In the genomic region with DNA sequence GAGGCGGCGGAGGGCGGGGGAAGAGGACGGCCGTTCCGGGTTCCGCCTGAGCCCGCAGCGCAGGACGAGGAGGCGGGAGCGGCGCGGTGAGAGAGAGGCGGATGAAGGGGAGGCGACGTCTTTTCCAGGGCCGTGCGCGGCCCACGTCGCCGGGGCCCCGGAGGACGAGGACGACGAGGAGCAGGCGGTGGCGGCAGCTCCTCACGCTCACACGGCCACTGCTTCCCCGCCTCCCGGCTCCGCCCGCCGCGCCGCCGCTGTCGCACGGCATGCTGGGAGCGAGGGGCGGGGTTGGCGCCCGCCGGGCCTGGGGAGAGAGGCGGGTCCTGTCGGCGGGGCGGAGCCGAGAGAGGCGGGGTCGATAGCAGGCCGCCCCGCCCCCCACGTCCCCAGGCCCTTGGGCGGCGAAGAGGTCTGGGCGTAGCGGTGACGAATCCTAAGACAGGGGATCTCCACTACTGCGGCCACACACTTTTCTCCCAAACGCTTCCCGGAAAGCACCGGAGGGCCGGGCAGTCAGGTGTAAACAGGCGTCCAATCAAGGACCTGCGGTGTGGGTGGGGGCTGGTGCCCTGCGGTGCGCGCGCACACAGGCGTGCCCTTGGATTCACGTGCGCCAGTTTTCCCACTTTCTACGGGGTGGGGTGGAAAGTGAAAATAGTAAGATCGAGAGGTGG, we compare ENCODE assay signal across 1 cellular context.
TF ChIP-seq lines count a peak whose summit lies in the region.
"Not testable (repeated sequence)": the region's sequence is repeated elsewhere in the genome, so short reads cannot be mapped to it uniquely, and the experiment has no call there.

TSS of gene SMG1 (minus strand) at position 220 of the 677 bp plus-strand sequence. CDS start 367 bp downstream, outside the sequence.

TF ChIP-seq in HepG2, 621 proteins besides CTCF, POLR2A, EP300 and RAD21 (continued from another document and continues in another):
- TF ChIP-seq, protein P1, sequence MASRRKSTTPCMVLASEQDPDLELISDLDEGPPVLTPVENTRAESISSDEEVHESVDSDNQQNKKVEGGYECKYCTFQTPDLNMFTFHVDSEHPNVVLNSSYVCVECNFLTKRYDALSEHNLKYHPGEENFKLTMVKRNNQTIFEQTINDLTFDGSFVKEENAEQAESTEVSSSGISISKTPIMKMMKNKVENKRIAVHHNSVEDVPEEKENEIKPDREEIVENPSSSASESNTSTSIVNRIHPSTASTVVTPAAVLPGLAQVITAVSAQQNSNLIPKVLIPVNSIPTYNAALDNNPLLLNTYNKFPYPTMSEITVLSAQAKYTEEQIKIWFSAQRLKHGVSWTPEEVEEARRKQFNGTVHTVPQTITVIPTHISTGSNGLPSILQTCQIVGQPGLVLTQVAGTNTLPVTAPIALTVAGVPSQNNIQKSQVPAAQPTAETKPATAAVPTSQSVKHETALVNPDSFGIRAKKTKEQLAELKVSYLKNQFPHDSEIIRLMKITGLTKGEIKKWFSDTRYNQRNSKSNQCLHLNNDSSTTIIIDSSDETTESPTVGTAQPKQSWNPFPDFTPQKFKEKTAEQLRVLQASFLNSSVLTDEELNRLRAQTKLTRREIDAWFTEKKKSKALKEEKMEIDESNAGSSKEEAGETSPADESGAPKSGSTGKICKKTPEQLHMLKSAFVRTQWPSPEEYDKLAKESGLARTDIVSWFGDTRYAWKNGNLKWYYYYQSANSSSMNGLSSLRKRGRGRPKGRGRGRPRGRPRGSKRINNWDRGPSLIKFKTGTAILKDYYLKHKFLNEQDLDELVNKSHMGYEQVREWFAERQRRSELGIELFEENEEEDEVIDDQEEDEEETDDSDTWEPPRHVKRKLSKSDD (CRISPR knock-in tag; IDR thresholded peaks at IDR 0.05; ENCODE audit: low read depth), result peak; percentile 89
- TF ChIP-seq, protein P2, sequence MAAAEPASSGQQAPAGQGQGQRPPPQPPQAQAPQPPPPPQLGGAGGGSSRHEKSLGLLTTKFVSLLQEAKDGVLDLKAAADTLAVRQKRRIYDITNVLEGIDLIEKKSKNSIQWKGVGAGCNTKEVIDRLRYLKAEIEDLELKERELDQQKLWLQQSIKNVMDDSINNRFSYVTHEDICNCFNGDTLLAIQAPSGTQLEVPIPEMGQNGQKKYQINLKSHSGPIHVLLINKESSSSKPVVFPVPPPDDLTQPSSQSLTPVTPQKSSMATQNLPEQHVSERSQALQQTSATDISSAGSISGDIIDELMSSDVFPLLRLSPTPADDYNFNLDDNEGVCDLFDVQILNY (CRISPR knock-in tag; conservative IDR thresholded peaks at IDR 0.05), result peak; percentile 90
- peak; percentile 75 for TF ChIP-seq ASH2L (IDR thresholded peaks at IDR 0.05; ENCODE audit: insufficient read length, low read depth, low read length)
- TF ChIP-seq SNAPC4 (CRISPR knock-in tag; IDR thresholded peaks at IDR 0.05), result peak; percentile 97
- peak; percentile 49; the same call in 1 of the 2 replicates for TF ChIP-seq ZNF619 (CRISPR knock-in tag; IDR thresholded peaks at IDR 0.05)
- peak; percentile 54; the same call in 1 of the 2 replicates for TF ChIP-seq ZNF761 (CRISPR knock-in tag; conservative IDR thresholded peaks at IDR 0.05)
- TF ChIP-seq RAD51 (IDR thresholded peaks at IDR 0.05; ENCODE audit: borderline replicate concordance), result peak; percentile 78
- TF ChIP-seq THAP7 (CRISPR knock-in tag; IDR thresholded peaks at IDR 0.05), result peak; percentile 85
- TF ChIP-seq ZNF557 (CRISPR knock-in tag; IDR thresholded peaks at IDR 0.05), result peak; percentile 90; the same call in 1 of the 2 replicates
- 0 out of 2 replicates have a peak, but pooled peaks have one; percentile 48 for TF ChIP-seq ZNF138 (CRISPR knock-in tag; IDR thresholded peaks at IDR 0.05; ENCODE audit: low read depth)
- peak; percentile 90 for TF ChIP-seq HNRNPLL (IDR thresholded peaks at IDR 0.05; ENCODE audit: low read depth, low read length, poor library complexity, severe bottlenecking)
- peak; percentile 56 for TF ChIP-seq ZNF331 (CRISPR knock-in tag; IDR thresholded peaks at IDR 0.05)
- peak; percentile 81; the same call in 1 of the 2 replicates for TF ChIP-seq MYPOP (CRISPR knock-in tag; IDR thresholded peaks at IDR 0.05)
- peak; percentile 94 for TF ChIP-seq ZSCAN21 (CRISPR knock-in tag; IDR thresholded peaks at IDR 0.05; ENCODE audit: borderline replicate concordance)
- peak; percentile 89; the same call in 1 of the 2 replicates for TF ChIP-seq ZBTB4 (CRISPR knock-in tag; IDR thresholded peaks at IDR 0.05; ENCODE audit: borderline replicate concordance)
- TF ChIP-seq PRMT3 (CRISPR knock-in tag; IDR thresholded peaks at IDR 0.05; ENCODE audit: borderline replicate concordance, low read depth), result peak; percentile 62; the same call in 1 of the 2 replicates
- TF ChIP-seq, protein P3, sequence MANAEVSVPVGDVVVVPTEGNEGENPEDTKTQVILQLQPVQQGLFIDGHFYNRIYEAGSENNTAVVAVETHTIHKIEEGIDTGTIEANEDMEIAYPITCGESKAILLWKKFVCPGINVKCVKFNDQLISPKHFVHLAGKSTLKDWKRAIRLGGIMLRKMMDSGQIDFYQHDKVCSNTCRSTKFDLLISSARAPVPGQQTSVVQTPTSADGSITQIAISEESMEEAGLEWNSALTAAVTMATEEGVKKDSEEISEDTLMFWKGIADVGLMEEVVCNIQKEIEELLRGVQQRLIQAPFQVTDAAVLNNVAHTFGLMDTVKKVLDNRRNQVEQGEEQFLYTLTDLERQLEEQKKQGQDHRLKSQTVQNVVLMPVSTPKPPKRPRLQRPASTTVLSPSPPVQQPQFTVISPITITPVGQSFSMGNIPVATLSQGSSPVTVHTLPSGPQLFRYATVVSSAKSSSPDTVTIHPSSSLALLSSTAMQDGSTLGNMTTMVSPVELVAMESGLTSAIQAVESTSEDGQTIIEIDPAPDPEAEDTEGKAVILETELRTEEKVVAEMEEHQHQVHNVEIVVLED (CRISPR knock-in tag; IDR thresholded peaks at IDR 0.05; ENCODE audit: borderline replicate concordance), result peak; percentile 88
- TF ChIP-seq YY1 (IDR thresholded peaks at IDR 0.05; ENCODE audit: insufficient read depth, insufficient replicate concordance, low read depth, low read length), result peak; percentile 59
- 0 out of 2 replicates have a peak, but pooled peaks have one; percentile 80 for TF ChIP-seq GFI1 (CRISPR knock-in tag; IDR thresholded peaks at IDR 0.05; ENCODE audit: borderline replicate concordance)
- peak; percentile 64; the same call in 1 of the 2 replicates for TF ChIP-seq RXRA (CRISPR knock-in tag; IDR thresholded peaks at IDR 0.05)
- TF ChIP-seq CREBL2 (CRISPR knock-in tag; IDR thresholded peaks at IDR 0.05; ENCODE audit: borderline replicate concordance), result peak; percentile 49; the same call in 1 of the 2 replicates
- TF ChIP-seq CREB1 (IDR thresholded peaks at IDR 0.05), result peak; percentile 36; the same call in 1 of the 2 replicates
- not testable (repeated sequence) for TF ChIP-seq CREB1 (CRISPR knock-in tag; IDR thresholded peaks at IDR 0.05)
- peak; percentile 63; the same call in 1 of the 2 replicates for TF ChIP-seq SIN3A (IDR thresholded peaks at IDR 0.05; ENCODE audit: borderline replicate concordance, low read depth, low read length)
- TF ChIP-seq HIVEP1 (CRISPR knock-in tag; IDR thresholded peaks at IDR 0.05), result peak; percentile 98
- 0 out of 2 replicates have a peak, but pooled peaks have one; percentile 57 for TF ChIP-seq NR1H2 (CRISPR knock-in tag; IDR thresholded peaks at IDR 0.05; ENCODE audit: borderline replicate concordance, low read depth)
- peak; percentile 95 for TF ChIP-seq TARDBP (CRISPR knock-in tag; IDR thresholded peaks at IDR 0.05)
- TF ChIP-seq ONECUT2 (CRISPR knock-in tag; IDR thresholded peaks at IDR 0.05), result peak; percentile 13; the same call in 1 of the 2 replicates
- TF ChIP-seq ZNF605 (CRISPR knock-in tag; IDR thresholded peaks at IDR 0.05), result peak; percentile 99
- TF ChIP-seq ZNF616 (CRISPR knock-in tag; IDR thresholded peaks at IDR 0.05; ENCODE audit: low read depth), result peak; percentile 87
- TF ChIP-seq ZNF143 (CRISPR knock-in tag; IDR thresholded peaks at IDR 0.05), result peak; percentile 89
- TF ChIP-seq HMG20B (CRISPR knock-in tag; conservative IDR thresholded peaks at IDR 0.05), result peak; percentile 41; the same call in 1 of the 2 replicates
- peak; percentile 91 for TF ChIP-seq ZNF839 (CRISPR knock-in tag; IDR thresholded peaks at IDR 0.05; ENCODE audit: borderline replicate concordance)
- TF ChIP-seq ZNF598 (CRISPR knock-in tag; IDR thresholded peaks at IDR 0.05; ENCODE audit: borderline replicate concordance), result peak; percentile 88; the same call in 1 of the 2 replicates
- peak; percentile 51; the same call in 1 of the 2 replicates for TF ChIP-seq ZC3H13 (CRISPR knock-in tag; IDR thresholded peaks at IDR 0.05)
- TF ChIP-seq KLF16 (CRISPR knock-in tag; IDR thresholded peaks at IDR 0.05), result peak; percentile 84 to 96; a peak in 3 of 4 replicates
- TF ChIP-seq KLF15 (CRISPR knock-in tag; IDR thresholded peaks at IDR 0.05; ENCODE audit: borderline replicate concordance), result peak; percentile 93
- peak; percentile 67; the same call in 1 of the 2 replicates for TF ChIP-seq HINFP (CRISPR knock-in tag; IDR thresholded peaks at IDR 0.05; ENCODE audit: low read depth)
- peak; percentile 42 for TF ChIP-seq MAZ (IDR thresholded peaks at IDR 0.05; ENCODE audit: borderline replicate concordance, low read depth, low read length)
- TF ChIP-seq MAZ (CRISPR knock-in tag; IDR thresholded peaks at IDR 0.05; ENCODE audit: low read depth), result peak; percentile 96
